Comparison of ENCODE assay signal across 8 cellular contexts in genomic region chr2:157480182-157480961, GRCh38. TPM values are rescaled to one million over a fixed set of nuclear protein-coding genes. Genes with fewer than 3 reads are reported as not detected.
DNase-seq lines count a peak whose midpoint lies in the region; ATAC-seq and TF ChIP-seq lines count a peak whose summit lies in the region.

No MANE protein-coding gene starts in this region.

- H3K4me3 ChIP-seq in fibroblast of lung (replicated peaks in 1 of 4; ENCODE audit: control extremely low read depth in 1 of 4, insufficient read depth in 1 of 4, low read depth in 3 of 4, low read length in 4 of 4) (no peak overlapping the region), spleen (no peak overlapping the region)

- 76 to 79% (median 77%) methylated on average over 2 to 3 of the region's 3 CpGs for WGBS in spleen, 5 donors

- no peak for TF ChIP-seq POLR2A in spleen (IDR thresholded peaks at IDR 0.05)

- no peaks in the 10 kb centered on the region for H3K79me2 ChIP-seq in fibroblast of lung (ENCODE audit: control insufficient read depth, insufficient read depth, low read length)

- H3K4me2 ChIP-seq in fibroblast of lung (ENCODE audit: extremely low read depth, insufficient read depth, low read length) = no peak overlapping the region

- no peak overlapping the region for H3K9ac ChIP-seq in fibroblast of lung (ENCODE audit: insufficient read depth, low read length)

- ATAC-seq in GM21515 (IDR thresholded peaks at IDR 0.05; ENCODE audit: unreplicated experiment) = peak; percentile 70

- H3K4me1 ChIP-seq in fibroblast of lung (ENCODE audit: control insufficient read depth, extremely low read depth, insufficient read depth, low read length) (no peaks in the 10 kb centered on the region), spleen (no peaks in the 10 kb centered on the region)

- H3K36me3 ChIP-seq in fibroblast of lung (ENCODE audit: control insufficient read depth, insufficient read depth, low read length) (no peaks in the 10 kb centered on the region), spleen (no peaks in the 10 kb centered on the region)

- TF ChIP-seq CTCF in GM10266 (IDR thresholded peaks at IDR 0.05; ENCODE audit: control insufficient read depth, insufficient read depth, low read depth, missing control alignments) (no peak), fibroblast of lung (conservative IDR thresholded peaks at IDR 0.05 in 1 of 2, IDR thresholded peaks at IDR 0.05 in 1 of 2; ENCODE audit: low read depth in 1 of 2, low read length in 2 of 2) (no peak), spleen (IDR thresholded peaks at IDR 0.05 in 8 of 11, conservative IDR thresholded peaks at IDR 0.05 in 3 of 11) (no peak)

- no peak overlapping the region for H2AFZ ChIP-seq in fibroblast of lung (ENCODE audit: low read length)

- H3K9me3 ChIP-seq in fibroblast of lung (ENCODE audit: control insufficient read depth, insufficient read depth, low read depth, low read length) (no peaks in the 10 kb centered on the region), spleen (no peaks in the 10 kb centered on the region)

- H4K20me1 ChIP-seq in fibroblast of lung (ENCODE audit: control insufficient read depth, extremely low read depth, insufficient read depth, low read length) = no peaks in the 10 kb centered on the region

- no peaks in the 10 kb centered on the region for H3K27me3 ChIP-seq in fibroblast of lung (ENCODE audit: control insufficient read depth, insufficient read depth, low read length)
- no peaks in the 10 kb centered on the region for H3K27me3 ChIP-seq in spleen (replicated peaks in 1 of 7)

- no peak overlapping the region for H3K27ac ChIP-seq in fibroblast of lung (ENCODE audit: insufficient read depth, low read length)
- peak overlapping the region in 1 of 8 donors; percentile 15 for H3K27ac ChIP-seq in spleen

- DNase-seq in GM10266 (ENCODE audit: extremely low spot score) (peak; percentile 13), M059J (ENCODE audit: low read depth) (peak; percentile 41), fibroblast of lung (ENCODE audit: low read depth in 2 of 2) (peak; percentile 22 to 32), dermis blood vessel endothelial cell (no peak), spleen (no peak), NCI-H1092 treated with DMSO at 0.1 percent for 48 hours (lab: John Stamatoyannopoulos, UW) (no peak)
- peak; percentile 70 for DNase-seq in stimulated activated CD8-positive, alpha-beta memory T cell treated with anti-CD3 and anti-CD28 coated beads, Interleukin-4, amount 100 ng/mL, for 48 hours

- intact Hi-C loops in spleen (cut with DNase I; ENCODE audit: low total_unique reads) = no loop called here

RNA-seq across cellular contexts. Expression of gene CYTIP, which starts 36.5 kb away (rescaled TPM):
- total RNA-seq in M059J (2014; rRNA removed; shearing (Covaris generic)) = 1.5 and 2.8 TPM in 2 replicates
- total RNA-seq in fibroblast of lung = not detected in 2 replicates
- polyA plus RNA-seq in fibroblast of lung = 0.17 TPM in 1 of 2 replicates, not detected in the other
- polyA plus RNA-seq in fibroblast of lung (2012) = not detected in 2 replicates
- not detected in 2 replicates for polyA minus RNA-seq in fibroblast of lung (ENCODE audit: low replicate concordance)
- total RNA-seq in dermis blood vessel endothelial cell = 0.14 TPM in 1 of 2 replicates, not detected in the other
- total RNA-seq in spleen = 100 to 1,000 TPM in 6 of 7 donors, 10 to 100 TPM in 1; 85.6 to 135 (median 106) TPM
- polyA plus RNA-seq in spleen = 10 to 100 TPM; 27.3 to 63.2 (median 29.3) TPM

Comparison
In these comparisons a context has a peak if more than half of its experiments do, and no peak if none do; other contexts are left out.
1. DNase-seq: peak in GM10266 (single experiment), M059J (single experiment), fibroblast of lung (2 of 2) and stimulated activated CD8-positive, alpha-beta memory T cell treated with anti-CD3 and anti-CD28 coated beads, Interleukin-4, amount 100 ng/mL, for 48 hours (single experiment); none in dermis blood vessel endothelial cell (single experiment), spleen (single experiment) and NCI-H1092 treated with DMSO at 0.1 percent for 48 hours (single experiment).
2. RNA of gene CYTIP, which starts 36.5 kb away (total RNA-seq): 85.6 to 135 TPM in spleen; 1.5 to 2.8 TPM in M059J, not detected in fibroblast of lung and 0.14 TPM in dermis blood vessel endothelial cell; every median in the first group is over 10 times any median in the second.